30 cellular contexts compared by ENCODE assay signal in the genomic region with DNA sequence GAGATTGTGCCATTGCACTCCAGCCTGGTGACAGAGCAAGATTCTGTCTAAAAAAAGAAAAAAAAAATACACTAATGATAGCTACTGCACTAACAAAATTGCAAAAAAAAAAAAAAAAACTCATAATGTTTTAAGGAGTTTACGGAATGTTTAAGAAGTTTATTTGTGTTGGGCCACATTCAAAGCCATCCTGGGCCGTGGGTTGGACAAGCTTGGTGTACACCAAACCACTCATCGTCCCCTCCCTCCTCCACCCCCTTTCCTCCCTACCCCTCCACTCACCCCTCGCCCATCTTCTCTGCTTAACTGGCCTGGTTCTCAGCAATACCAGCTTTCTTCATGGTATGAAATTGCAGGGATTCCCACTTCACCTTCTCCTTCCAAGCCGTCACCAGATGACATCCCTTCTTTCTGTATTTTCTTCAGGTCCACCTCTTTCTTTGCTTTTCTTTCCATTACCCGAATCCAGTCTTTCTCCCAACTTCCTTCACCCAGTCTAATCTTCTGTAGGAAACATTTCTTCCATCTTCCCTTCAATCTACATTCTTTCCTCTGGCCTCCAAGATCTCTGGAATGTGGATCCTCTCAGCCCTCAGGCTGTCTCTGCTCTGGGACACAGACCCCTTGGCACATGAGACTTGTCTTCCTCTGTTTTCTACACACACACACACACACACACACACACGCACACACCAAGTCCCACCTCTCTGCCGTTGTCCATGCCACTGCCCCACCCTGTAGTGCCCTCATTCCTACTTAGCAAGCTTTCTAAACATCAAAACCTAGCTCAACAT. TPM values are rescaled to one million over a fixed set of nuclear protein-coding genes. Genes with fewer than 3 reads are reported as not detected.
DNase-seq lines count a peak whose midpoint lies in the region; ATAC-seq and TF ChIP-seq lines count a peak whose summit lies in the region.
"Had no signal": no experiment of that assay in that cellular context is flagged by ENCODE, and none has a peak within 500 bp of the region (broad histone marks: within the 10 kb centered on the region; RNA-seq: fewer than 3 reads in every experiment).

No MANE protein-coding gene starts in this region.

- peak; percentile 47 for DNase-seq in ELR (ENCODE audit: low read depth)
- no peak for DNase-seq in T-helper 17 cell
- no peak for DNase-seq in activated CD4-positive, alpha-beta T cell treated with anti-CD3 and anti-CD28 coated beads, Interleukin-2, amount 10 ng/mL, durations not matched to agents 7 days and 5 days
- DNase-seq in RWPE1 (ENCODE audit: low spot score), result no peak
- DNase-seq in transverse colon, result no peak
- no peak for DNase-seq in cerebellar nuclear complex (lab: John Stamatoyannopoulos, UW)
- DNase-seq: activated CD4-positive, alpha-beta memory T cell treated with anti-CD3 and anti-CD28 coated beads, Interleukin-2, amount 10 ng/mL, durations not matched to agents 7 days and 5 days; activated naive CD8-positive, alpha-beta T cell treated with anti-CD3 and anti-CD28 coated beads, Interleukin-2, amount 10 ng/mL, durations not matched to agents 7 days and 5 days; BE2C; caudate nucleus; endodermal cell; GOT3; left colon; NCI-H1105 treated with DMSO at 0.1 percent for 48 hours; NCI-H1930; NCI-H526; psoas muscle; sigmoid colon; SJCRH30; stimulated activated CD4-positive, alpha-beta T cell treated with anti-CD3 and anti-CD28 coated beads, Interleukin-4, amount 100 ng/mL, for 4 hours; T-cell had no signal

- no peaks in the 10 kb centered on the region for H3K9me3 Mint-ChIP-seq in nephron
- no peaks in the 10 kb centered on the region for H3K9me3 Mint-ChIP-seq in activated CD4-positive, alpha-beta T cell treated with anti-CD3 and anti-CD28 coated beads, Interleukin-2, amount 10 ng/mL, durations not matched to agents 7 days and 5 days
- H3K9me3 Mint-ChIP-seq: activated CD4-positive, alpha-beta memory T cell treated with anti-CD3 and anti-CD28 coated beads, Interleukin-2, amount 10 ng/mL, durations not matched to agents 7 days and 5 days; activated naive CD8-positive, alpha-beta T cell treated with anti-CD3 and anti-CD28 coated beads, Interleukin-2, amount 10 ng/mL, durations not matched to agents 7 days and 5 days; endodermal cell; stimulated activated memory B cell treated with anti-CD40 and anti-IgM and Interleukin-4, amounts not matched to agents 10 μg/mL and 1 μg/mL and 100 μg/mL, for 72 hours; T-cell had no signal

- CTCF ChIA-PET in activated CD4-positive, alpha-beta T cell treated with anti-CD3 and anti-CD28 coated beads, Interleukin-2, amount 10 ng/mL, durations not matched to agents 7 days and 5 days (lab: Charles Lee), result interaction anchor here (0.6 to 1.5 kb wide), 9 partner anchors 11 to 327 kb away, joined by 3 to 6 read pairs (median 3); no protein-coding TSS in a partner anchor
- CTCF ChIA-PET in RWPE1 (lab: Yijun Ruan, JAX), result interaction anchor here (0.9 to 1.2 kb wide), 2 partner anchors 123 to 134 kb away, joined by 3 to 4 read pairs; no protein-coding TSS in a partner anchor

- peaks cover 0 to 19% (median 15%) of the 10 kb centered on the region in 4 donors for H3K4me1 ChIP-seq in transverse colon
- H3K4me1 ChIP-seq: BE2C, SJCRH30 had no signal

- intact Hi-C loops in transverse colon (cut with DNase I; ENCODE audit: low total_unique reads), result loop anchor here (10.0 kb wide), 1 partner anchor 470 kb away; no protein-coding TSS in a partner anchor

- H3K27me3 ChIP-seq in transverse colon, result no peaks in the 10 kb centered on the region
- H3K27me3 ChIP-seq: BE2C, esophagus muscularis mucosa, sigmoid colon had no signal

- H3K27ac ChIP-seq in 22Rv1, result peak overlapping the region; percentile 90
- no peak overlapping the region for H3K27ac ChIP-seq in RWPE1
- H3K27ac ChIP-seq in transverse colon, result no peak overlapping the region
- H3K27ac ChIP-seq: esophagus muscularis mucosa, neutrophil, psoas muscle, sigmoid colon, SJCRH30 had no signal

- no peaks in the 10 kb centered on the region for H3K36me3 ChIP-seq in transverse colon
- H3K36me3 ChIP-seq: BE2C, esophagus muscularis mucosa, neutrophil, sigmoid colon, SJCRH30 had no signal

- WGBS in transverse colon (ENCODE audit: low coverage in 1 of 2), 2 donors, result 62 to 77% methylated on average over 7 to 8 of the region's 8 CpGs

- TF ChIP-seq POLR2A in transverse colon (IDR thresholded peaks at IDR 0.05), result no peak

- H3K27ac Mint-ChIP-seq in T-helper 17 cell (peak overlapping the region; percentile 29), nephron (no peak overlapping the region)
- no peak overlapping the region for H3K27ac Mint-ChIP-seq in activated CD4-positive, alpha-beta T cell treated with anti-CD3 and anti-CD28 coated beads, Interleukin-2, amount 10 ng/mL, durations not matched to agents 7 days and 5 days
- H3K27ac Mint-ChIP-seq: activated CD4-positive, alpha-beta memory T cell treated with anti-CD3 and anti-CD28 coated beads, Interleukin-2, amount 10 ng/mL, durations not matched to agents 7 days and 5 days; activated naive CD8-positive, alpha-beta T cell treated with anti-CD3 and anti-CD28 coated beads, Interleukin-2, amount 10 ng/mL, durations not matched to agents 7 days and 5 days; endodermal cell; stimulated activated memory B cell treated with anti-CD40 and anti-IgM and Interleukin-4, amounts not matched to agents 10 μg/mL and 1 μg/mL and 100 μg/mL, for 72 hours; T-cell had no signal

- ATAC-seq in T-helper 17 cell, result no peak
- ATAC-seq: GM12878; left colon; psoas muscle; stimulated activated memory B cell treated with anti-CD40 and anti-IgM and Interleukin-4, amounts not matched to agents 10 μg/mL and 1 μg/mL and 100 μg/mL, for 72 hours; T-cell had no signal

- no peaks in the 10 kb centered on the region for H3K9me3 ChIP-seq in T-helper 17 cell (ENCODE audit: control insufficient read depth, low read length, poor library complexity, severe bottlenecking)
- no peaks in the 10 kb centered on the region for H3K9me3 ChIP-seq in transverse colon
- H3K9me3 ChIP-seq: BE2C, esophagus muscularis mucosa, neutrophil, psoas muscle, sigmoid colon, SJCRH30 had no signal

- in situ Hi-C loops in transverse colon (cut with MboI; ENCODE audit: low pct_ligation_motif_present in 1 of 4, low pct_unique_long_range_greater_than_20kb in 1 of 4, low sequenced_read_pairs in 3 of 4), result loop anchor here (5.0 to 25.0 kb wide), 4 partner anchors 120 to 340 kb away; no protein-coding TSS in a partner anchor

- H3K4me1 Mint-ChIP-seq in T-helper 17 cell (peaks cover 6% of the 10 kb centered on the region), nephron (peaks cover 4% of the 10 kb centered on the region)
- H3K4me1 Mint-ChIP-seq in activated CD4-positive, alpha-beta T cell treated with anti-CD3 and anti-CD28 coated beads, Interleukin-2, amount 10 ng/mL, durations not matched to agents 7 days and 5 days, result peaks cover 5% of the 10 kb centered on the region

- POLR2A ChIA-PET in activated CD4-positive, alpha-beta T cell treated with anti-CD3 and anti-CD28 coated beads, Interleukin-2, amount 10 ng/mL, durations not matched to agents 7 days and 5 days (lab: Charles Lee), result no interaction called here
- POLR2A ChIA-PET in RWPE1 (lab: Yijun Ruan, JAX; ENCODE audit: low non-redundant PET), result no interaction called here

- no peak for TF ChIP-seq CTCF in 22Rv1 (IDR thresholded peaks at IDR 0.05)
- TF ChIP-seq CTCF in nephron (IDR thresholded peaks at IDR 0.05; ENCODE audit: unreplicated experiment in 3 of 3), result no peak
- no peak for TF ChIP-seq CTCF in RWPE1 (conservative IDR thresholded peaks at IDR 0.05; ENCODE audit: low read depth)
- no peak for TF ChIP-seq CTCF in transverse colon (IDR thresholded peaks at IDR 0.05)

- no peak overlapping the region for H3K4me3 Mint-ChIP-seq in T-helper 17 cell
- peak overlapping the region in 2 of 3 experiments; percentile 18 for H3K4me3 Mint-ChIP-seq in nephron
- H3K4me3 Mint-ChIP-seq in activated CD4-positive, alpha-beta T cell treated with anti-CD3 and anti-CD28 coated beads, Interleukin-2, amount 10 ng/mL, durations not matched to agents 7 days and 5 days, result no peak overlapping the region
- H3K4me3 Mint-ChIP-seq: activated CD4-positive, alpha-beta memory T cell treated with anti-CD3 and anti-CD28 coated beads, Interleukin-2, amount 10 ng/mL, durations not matched to agents 7 days and 5 days; activated naive CD8-positive, alpha-beta T cell treated with anti-CD3 and anti-CD28 coated beads, Interleukin-2, amount 10 ng/mL, durations not matched to agents 7 days and 5 days; endodermal cell; stimulated activated memory B cell treated with anti-CD40 and anti-IgM and Interleukin-4, amounts not matched to agents 10 μg/mL and 1 μg/mL and 100 μg/mL, for 72 hours; T-cell had no signal

- no peak overlapping the region for H3K4me3 ChIP-seq in transverse colon
- H3K4me3 ChIP-seq: esophagus muscularis mucosa, GM12878, psoas muscle, sigmoid colon, SJCRH30 had no signal

- TF ChIP-seq EP300 in transverse colon (IDR thresholded peaks at IDR 0.05; ENCODE audit: low read depth), result no peak

- no peaks in the 10 kb centered on the region for H3K36me3 Mint-ChIP-seq in T-helper 17 cell (ENCODE audit: low read depth)
- no peaks in the 10 kb centered on the region for H3K36me3 Mint-ChIP-seq in nephron (ENCODE audit: low read depth)
- H3K36me3 Mint-ChIP-seq in activated CD4-positive, alpha-beta T cell treated with anti-CD3 and anti-CD28 coated beads, Interleukin-2, amount 10 ng/mL, durations not matched to agents 7 days and 5 days (ENCODE audit: low read depth), result no peaks in the 10 kb centered on the region
- H3K36me3 Mint-ChIP-seq: stimulated activated memory B cell treated with anti-CD40 and anti-IgM and Interleukin-4, amounts not matched to agents 10 μg/mL and 1 μg/mL and 100 μg/mL, for 72 hours; T-cell had no signal

- peaks cover 37% of the 10 kb centered on the region for H3K27me3 Mint-ChIP-seq in T-helper 17 cell
- H3K27me3 Mint-ChIP-seq in nephron (ENCODE audit: low read depth), result peaks cover 23% of the 10 kb centered on the region
- peaks cover 17% of the 10 kb centered on the region for H3K27me3 Mint-ChIP-seq in activated CD4-positive, alpha-beta T cell treated with anti-CD3 and anti-CD28 coated beads, Interleukin-2, amount 10 ng/mL, durations not matched to agents 7 days and 5 days

RNA-seq across cellular contexts. Expression of gene MESP1, which starts 3.5 kb away (rescaled TPM):
- not detected for total RNA-seq in T-helper 17 cell
- total RNA-seq in activated CD4-positive, alpha-beta T cell treated with anti-CD3 and anti-CD28 coated beads, Interleukin-2, amount 10 ng/mL, durations not matched to agents 7 days and 5 days, result 1 to 10 TPM; 1.1 to 1.6 TPM
- total RNA-seq in transverse colon, result 10 to 100 TPM in 3 of 4 donors, 1 to 10 TPM in 1; 8.6 to 13.5 (median 12.5) TPM
- total RNA-seq: SJCRH30, urinary bladder had no signal

RNA-seq across cellular contexts. Expression of gene MESP2, which starts 21.6 kb away (rescaled TPM):
- total RNA-seq in T-helper 17 cell (not detected), transverse colon (under 1 TPM in 2 of 4 donors, not detected in 2; 0.64 to 0.96 TPM)
- not detected for total RNA-seq in activated CD4-positive, alpha-beta T cell treated with anti-CD3 and anti-CD28 coated beads, Interleukin-2, amount 10 ng/mL, durations not matched to agents 7 days and 5 days
- total RNA-seq: activated CD4-positive, alpha-beta memory T cell treated with anti-CD3 and anti-CD28 coated beads, Interleukin-2, amount 10 ng/mL, durations not matched to agents 7 days and 5 days; activated naive CD8-positive, alpha-beta T cell treated with anti-CD3 and anti-CD28 coated beads, Interleukin-2, amount 10 ng/mL, durations not matched to agents 7 days and 5 days; esophagus muscularis mucosa; frontal cortex; GM12878; MCF 10A; sigmoid colon; SJCRH30; T-cell; urinary bladder had no signal

Comparison
In these comparisons a context has a peak if more than half of its experiments do, and no peak if none do; other contexts are left out.
1. H3K4me3 Mint-ChIP-seq: peak in nephron (2 of 3); none in T-helper 17 cell (single experiment) and activated CD4-positive, alpha-beta T cell treated with anti-CD3 and anti-CD28 coated beads, Interleukin-2, amount 10 ng/mL, durations not matched to agents 7 days and 5 days (single experiment).